In the genomic region with DNA sequence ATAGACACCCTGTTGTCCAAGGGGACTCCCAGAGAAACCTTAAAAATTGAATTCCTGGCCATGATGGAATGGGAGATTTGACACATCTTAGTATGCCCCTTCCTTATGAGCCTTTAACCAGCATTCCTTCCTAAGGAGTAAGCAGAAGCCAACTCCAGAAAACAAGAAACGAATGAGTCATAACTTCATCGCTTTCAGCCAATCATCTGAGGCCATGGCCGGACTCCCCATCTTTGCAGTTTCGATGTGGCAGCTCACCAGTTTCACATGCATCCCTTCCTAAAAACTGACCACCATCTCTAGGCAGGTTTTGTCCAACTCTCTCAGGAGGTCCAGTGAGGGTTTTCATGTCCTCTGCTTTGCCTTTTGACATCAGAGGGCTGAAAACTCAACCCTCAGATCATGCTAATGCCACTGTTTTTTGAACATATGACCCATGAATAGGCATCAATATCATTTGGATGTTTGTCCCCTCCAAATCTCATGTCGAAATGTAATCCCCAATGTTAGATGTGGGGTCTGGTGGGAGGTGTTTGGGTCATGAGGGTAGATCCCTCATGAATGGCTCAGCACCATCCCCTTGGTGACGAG, we compare ENCODE assay signal across 15 cellular contexts. TPM values are rescaled to one million over a fixed set of nuclear protein-coding genes. Genes with fewer than 3 reads are reported as not detected.
DNase-seq lines count a peak whose midpoint lies in the region; ATAC-seq and TF ChIP-seq lines count a peak whose summit lies in the region.
"Had no signal": no experiment of that assay in that cellular context is flagged by ENCODE, and none has a peak within 500 bp of the region (broad histone marks: within the 10 kb centered on the region; RNA-seq: fewer than 3 reads in every experiment).

No MANE protein-coding gene starts in this region.

- TF ChIP-seq POLR2A in gastroesophageal sphincter (IDR thresholded peaks at IDR 0.05) (no peak), ovary (IDR thresholded peaks at IDR 0.05) (no peak)

- H3K36me3 ChIP-seq in gastroesophageal sphincter (no peaks in the 10 kb centered on the region), ovary (no peaks in the 10 kb centered on the region)
- H3K36me3 ChIP-seq: heart left ventricle, tibial nerve had no signal

- peaks cover 18 to 99% (median 30%) of the 10 kb centered on the region in 3 donors for H3K4me1 ChIP-seq in gastroesophageal sphincter
- H3K4me1 ChIP-seq in ovary (ENCODE audit: insufficient read depth), result peaks cover 10% of the 10 kb centered on the region

- peak overlapping the region; percentile 56; the same call in 1 of the 2 replicates for H3K4me3 Mint-ChIP-seq in HFFc6
- H3K4me3 Mint-ChIP-seq: activated CD8-positive, alpha-beta T cell treated with anti-CD3 and anti-CD28 coated beads for 36 hours; activated naive CD4-positive, alpha-beta T cell treated with anti-CD3 and anti-CD28 coated beads, Interleukin-2, amount 50 U/mL, for 24 hours had no signal

- H3K9me3 ChIP-seq in gastroesophageal sphincter, result no peaks in the 10 kb centered on the region
- H3K9me3 ChIP-seq in ovary, result no peaks in the 10 kb centered on the region
- H3K9me3 ChIP-seq: heart left ventricle, tibial nerve had no signal

- peaks cover 27% of the 10 kb centered on the region for H3K4me1 Mint-ChIP-seq in HFFc6 (ENCODE audit: low read depth)

- DNase-seq in AG10803 (ENCODE audit: low read depth) (peak; percentile 55), HFFc6 (peak; percentile 56), T1000 (lab: John Stamatoyannopoulos, UW) (peak; percentile 37), DMS 273 (lab: John Stamatoyannopoulos, UW; ENCODE audit: unreplicated experiment) (no peak), ovary (no peak)
- DNase-seq: activated CD8-positive, alpha-beta T cell treated with anti-CD3 and anti-CD28 coated beads for 36 hours; dermis blood vessel endothelial cell; heart left ventricle; NCI-H1694; NCI-H82 had no signal

- peaks cover 4% of the 10 kb centered on the region; the same call in 1 of the 2 replicates for H3K36me3 Mint-ChIP-seq in HFFc6 (ENCODE audit: low read depth)

- TF ChIP-seq CTCF in AG10803 (conservative IDR thresholded peaks at IDR 0.05; ENCODE audit: low read length), result no peak
- no peak for TF ChIP-seq CTCF in HFFc6 (IDR thresholded peaks at IDR 0.05)
- no peak for TF ChIP-seq CTCF in gastroesophageal sphincter (IDR thresholded peaks at IDR 0.05)
- TF ChIP-seq CTCF in ovary (IDR thresholded peaks at IDR 0.05), result no peak

- ATAC-seq in gastroesophageal sphincter, result no peak
- no peak for ATAC-seq in HG03196 (IDR thresholded peaks at IDR 0.05; ENCODE audit: unreplicated experiment)
- ATAC-seq in GM18909 (IDR thresholded peaks at IDR 0.05; ENCODE audit: poor library complexity, unreplicated experiment), result no peak
- ATAC-seq: activated CD8-positive, alpha-beta T cell treated with anti-CD3 and anti-CD28 coated beads for 36 hours had no signal

- TF ChIP-seq EP300 in gastroesophageal sphincter (IDR thresholded peaks at IDR 0.05) (no peak), ovary (IDR thresholded peaks at IDR 0.05) (no peak)

- WGBS in gastroesophageal sphincter (ENCODE audit: low coverage in 1 of 2), 2 donors, result 40 to 77% methylated on average over 4 of the region's 6 CpGs
- WGBS in ovary, 3 donors, result 93 to 94% (median 94%) methylated on average over 6 of the region's 6 CpGs

- peak overlapping the region in 3 of 4 donors; percentile 33 to 77 (median 54) for H3K27ac ChIP-seq in gastroesophageal sphincter
- H3K27ac ChIP-seq in ovary, result no peak overlapping the region
- H3K27ac ChIP-seq: heart left ventricle, tibial nerve had no signal

- intact Hi-C loops in ovary (cut with DNase I), result loop anchor here in 1 of 4 donors (10.0 kb wide), 1 partner anchor 56 kb away; no protein-coding TSS in a partner anchor

- H3K4me3 ChIP-seq in AG10803 (ENCODE audit: low read length) (no peak overlapping the region), gastroesophageal sphincter (no peak overlapping the region), ovary (no peak overlapping the region)
- H3K4me3 ChIP-seq: heart left ventricle, tibial nerve had no signal

- H3K27me3 ChIP-seq in gastroesophageal sphincter (no peaks in the 10 kb centered on the region), ovary (no peaks in the 10 kb centered on the region)
- H3K27me3 ChIP-seq: heart left ventricle, tibial nerve had no signal

- H3K27ac Mint-ChIP-seq in HFFc6, result peak overlapping the region; percentile 58
- H3K27ac Mint-ChIP-seq: activated CD8-positive, alpha-beta T cell treated with anti-CD3 and anti-CD28 coated beads for 36 hours; activated naive CD4-positive, alpha-beta T cell treated with anti-CD3 and anti-CD28 coated beads, Interleukin-2, amount 50 U/mL, for 24 hours had no signal

- no peaks in the 10 kb centered on the region for H3K9me3 Mint-ChIP-seq in HFFc6
- H3K9me3 Mint-ChIP-seq: activated CD8-positive, alpha-beta T cell treated with anti-CD3 and anti-CD28 coated beads for 36 hours; activated naive CD4-positive, alpha-beta T cell treated with anti-CD3 and anti-CD28 coated beads, Interleukin-2, amount 50 U/mL, for 24 hours had no signal

- peaks cover 1% of the 10 kb centered on the region for H3K27me3 Mint-ChIP-seq in HFFc6 (ENCODE audit: insufficient read depth)
- H3K27me3 Mint-ChIP-seq: activated CD8-positive, alpha-beta T cell treated with anti-CD3 and anti-CD28 coated beads for 36 hours; activated naive CD4-positive, alpha-beta T cell treated with anti-CD3 and anti-CD28 coated beads, Interleukin-2, amount 50 U/mL, for 24 hours had no signal

RNA-seq across cellular contexts. Expression of a gene that starts 19.9 kb away (rescaled TPM):
- total RNA-seq in HFFc6 (2021; fragmentation: NEBNext Ultra II Directional; extraction: Animal tissue kit (Norgen Biotek cat#: 25700)), result 10 to 100 TPM in 2 of 6 experiments, 1 to 10 TPM in 4; 7.5 to 12.2 (median 8.6) TPM
- total RNA-seq in gastroesophageal sphincter (100 to 1,000 TPM in 1 of 4 donors, 10 to 100 TPM in 3; 64.0 to 124 (median 87.3) TPM), ovary (10 to 100 TPM; 22.7 to 83.3 (median 36.4) TPM)
- 10 to 100 TPM; 19.0 to 35.3 TPM for polyA plus RNA-seq in ovary

Comparison
In these comparisons a context has a peak if more than half of its experiments do, and no peak if none do; other contexts are left out.
1. DNase-seq: peak in AG10803 (single experiment), HFFc6 (single experiment) and T1000 (single experiment); none in DMS 273 (single experiment) and ovary (0 of 5).
2. H3K27ac ChIP-seq: peak in gastroesophageal sphincter (3 of 4); none in ovary (0 of 2).